16 cellular contexts compared by ENCODE assay signal in genomic region chr12:116318738-116319050, GRCh38. TPM values are rescaled to one million over a fixed set of nuclear protein-coding genes. Genes with fewer than 3 reads are reported as not detected.
DNase-seq lines count a peak whose midpoint lies in the region; ATAC-seq lines count a peak whose summit lies in the region.
"Had no signal": no experiment of that assay in that cellular context is flagged by ENCODE, and none has a peak within 500 bp of the region (broad histone marks: within the 10 kb centered on the region; RNA-seq: fewer than 3 reads in every experiment).

No MANE protein-coding gene starts in this region.

- H3K9me3 ChIP-seq in adipocyte (ENCODE audit: control insufficient read depth, low read length) (peaks cover 3% of the 10 kb centered on the region), stomach smooth muscle (ENCODE audit: control insufficient read depth in 2 of 2, low read length in 2 of 2) (no peaks in the 10 kb centered on the region)
- H3K9me3 ChIP-seq: ovary had no signal

- H3K9ac ChIP-seq in adipocyte (ENCODE audit: low read length) = peak overlapping the region; percentile 84
- peak overlapping the region; percentile 34 to 55 for H3K9ac ChIP-seq in stomach smooth muscle (ENCODE audit: low read length in 2 of 2)

- no peaks in the 10 kb centered on the region for H3K36me3 ChIP-seq in adipocyte (ENCODE audit: control insufficient read depth, insufficient read depth, low read length, severe bottlenecking)
- no peaks in the 10 kb centered on the region for H3K36me3 ChIP-seq in stomach smooth muscle (ENCODE audit: control insufficient read depth in 2 of 2, insufficient read depth in 2 of 2, low read length in 2 of 2)
- H3K36me3 ChIP-seq: ovary had no signal

- no peak overlapping the region for H3K4me3 Mint-ChIP-seq in natural killer cell treated with Interleukin-12 subunit alpha and Interleukin-12 subunit beta and Interleukin-15 and Interleukin-18, amount 100 ng/mL, for 72 hours
- H3K4me3 Mint-ChIP-seq: activated B cell treated with CpG ODN at 0.5 μM for 24 hours; activated T-cell treated with anti-CD3 and anti-CD28 coated beads, Interleukin-2, amount 50 U/mL, for 24 hours; CD8-positive, alpha-beta T cell had no signal

- peak overlapping the region; percentile 56 for H3K27ac ChIP-seq in stomach smooth muscle (ENCODE audit: low read length)

- ATAC-seq in natural killer cell treated with Interleukin-12 subunit alpha and Interleukin-12 subunit beta and Interleukin-15 and Interleukin-18, amount 100 ng/mL, for 72 hours = no peak
- ATAC-seq in HG03432 (IDR thresholded peaks at IDR 0.05; ENCODE audit: unreplicated experiment) = no peak
- ATAC-seq: CD8-positive, alpha-beta T cell; HepG2 had no signal

- H3K4me1 Mint-ChIP-seq in natural killer cell treated with Interleukin-12 subunit alpha and Interleukin-12 subunit beta and Interleukin-15 and Interleukin-18, amount 100 ng/mL, for 72 hours (ENCODE audit: low read depth in 2 of 2) = peaks cover 11 to 13% of the 10 kb centered on the region in 2 donors

- DNase-seq in NCI-H1092 treated with DMSO at 0.1 percent for 48 hours (lab: John Stamatoyannopoulos, UW) (peak; percentile 65), adipocyte (ENCODE audit: low read depth) (peak; percentile 39), iPS-NIHi11 (ENCODE audit: low spot score) (peak; percentile 31), NCI-H345 (lab: John Stamatoyannopoulos, UW) (no peak)
- no peak for DNase-seq in natural killer cell treated with Interleukin-12 subunit alpha and Interleukin-12 subunit beta and Interleukin-15 and Interleukin-18, amount 100 ng/mL, for 72 hours (ENCODE audit: low spot score)
- no peak for DNase-seq in stimulated activated CD4-positive, alpha-beta T cell treated with anti-CD3 and anti-CD28 coated beads, Interleukin-4, amount 100 ng/mL, for 1 hour
- DNase-seq: activated B cell treated with CpG ODN at 0.5 μM for 24 hours; activated T-cell treated with anti-CD3 and anti-CD28 coated beads, Interleukin-2, amount 50 U/mL, for 24 hours; caudate nucleus; CD8-positive, alpha-beta T cell; left cardiac atrium; SHP77 treated with DMSO at 0.1 percent for 48 hours had no signal

- no peaks in the 10 kb centered on the region for H3K9me3 Mint-ChIP-seq in natural killer cell treated with Interleukin-12 subunit alpha and Interleukin-12 subunit beta and Interleukin-15 and Interleukin-18, amount 100 ng/mL, for 72 hours
- H3K9me3 Mint-ChIP-seq: activated B cell treated with CpG ODN at 0.5 μM for 24 hours; activated T-cell treated with anti-CD3 and anti-CD28 coated beads, Interleukin-2, amount 50 U/mL, for 24 hours; CD8-positive, alpha-beta T cell had no signal

- H3K4me1 ChIP-seq in adipocyte (ENCODE audit: control insufficient read depth, insufficient read depth, low read length) = peaks cover 25% of the 10 kb centered on the region
- H3K4me1 ChIP-seq in stomach smooth muscle (ENCODE audit: control insufficient read depth, insufficient read depth, low read length) = peaks cover 31% of the 10 kb centered on the region

- no peaks in the 10 kb centered on the region for H3K27me3 ChIP-seq in adipocyte (replicated peaks; ENCODE audit: control insufficient read depth, insufficient read depth, low read length)
- no peaks in the 10 kb centered on the region for H3K27me3 ChIP-seq in stomach smooth muscle (ENCODE audit: control insufficient read depth in 1 of 2, insufficient read depth in 2 of 2, low read length in 2 of 2)
- H3K27me3 ChIP-seq: ovary had no signal

- H3K27me3 Mint-ChIP-seq in natural killer cell treated with Interleukin-12 subunit alpha and Interleukin-12 subunit beta and Interleukin-15 and Interleukin-18, amount 100 ng/mL, for 72 hours = peaks cover 11 to 15% of the 10 kb centered on the region in 2 donors
- H3K27me3 Mint-ChIP-seq: activated B cell treated with CpG ODN at 0.5 μM for 24 hours; activated T-cell treated with anti-CD3 and anti-CD28 coated beads, Interleukin-2, amount 50 U/mL, for 24 hours had no signal

- H3K27ac Mint-ChIP-seq in natural killer cell treated with Interleukin-12 subunit alpha and Interleukin-12 subunit beta and Interleukin-15 and Interleukin-18, amount 100 ng/mL, for 72 hours = no peak overlapping the region
- H3K27ac Mint-ChIP-seq: activated B cell treated with CpG ODN at 0.5 μM for 24 hours; CD8-positive, alpha-beta T cell had no signal

- H3K36me3 Mint-ChIP-seq in natural killer cell treated with Interleukin-12 subunit alpha and Interleukin-12 subunit beta and Interleukin-15 and Interleukin-18, amount 100 ng/mL, for 72 hours = no peaks in the 10 kb centered on the region
- H3K36me3 Mint-ChIP-seq: CD8-positive, alpha-beta T cell had no signal

- no peak overlapping the region for H3K4me3 ChIP-seq in adipocyte (ENCODE audit: low read length)
- peak overlapping the region; percentile 20 to 67 for H3K4me3 ChIP-seq in stomach smooth muscle (ENCODE audit: low read length in 2 of 2)
- H3K4me3 ChIP-seq: ovary had no signal

RNA-seq across cellular contexts. Expression of gene MED13L, which starts 41.2 kb away (rescaled TPM):
- total RNA-seq in natural killer cell treated with Interleukin-12 subunit alpha and Interleukin-12 subunit beta and Interleukin-15 and Interleukin-18, amount 100 ng/mL, for 72 hours = 100 to 1,000 TPM; 121 to 142 TPM

Comparison
In these comparisons a context has a peak if more than half of its experiments do, and no peak if none do; other contexts are left out.
1. DNase-seq: peak in NCI-H1092 treated with DMSO at 0.1 percent for 48 hours (single experiment), adipocyte (single experiment) and iPS-NIHi11 (single experiment); none in natural killer cell treated with Interleukin-12 subunit alpha and Interleukin-12 subunit beta and Interleukin-15 and Interleukin-18, amount 100 ng/mL, for 72 hours (single experiment), stimulated activated CD4-positive, alpha-beta T cell treated with anti-CD3 and anti-CD28 coated beads, Interleukin-4, amount 100 ng/mL, for 1 hour (single experiment) and NCI-H345 (single experiment).